ENCODE assay signal across 8 cellular contexts in the genomic region with DNA sequence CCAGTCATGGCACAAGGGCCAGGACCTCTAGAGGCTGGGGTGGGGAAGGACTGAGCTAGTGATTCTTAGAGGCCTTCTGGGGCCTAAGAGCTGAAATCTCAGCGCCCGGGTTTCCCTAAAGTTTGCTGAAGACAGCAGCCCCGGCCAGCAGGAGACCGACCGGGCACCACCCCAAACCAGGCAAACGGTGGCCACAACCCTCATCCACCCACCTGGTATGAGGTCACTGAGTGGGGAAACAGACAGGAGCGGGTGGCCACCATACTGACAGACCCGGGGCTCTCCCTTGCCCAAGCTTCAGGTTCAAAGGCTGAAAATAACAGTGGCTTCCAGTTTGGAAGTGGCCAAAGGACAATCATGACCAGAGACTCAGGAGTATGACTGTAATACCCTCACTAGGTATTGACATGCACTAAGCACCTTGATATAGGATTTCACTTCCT. TPM values are rescaled to one million over a fixed set of nuclear protein-coding genes. Genes with fewer than 3 reads are reported as not detected.
DNase-seq lines count a peak whose midpoint lies in the region; ATAC-seq and TF ChIP-seq lines count a peak whose summit lies in the region.

No MANE protein-coding gene starts in this region.

- H3K27me3 ChIP-seq in left lung (no peaks in the 10 kb centered on the region), spleen (replicated peaks in 1 of 7) (no peaks in the 10 kb centered on the region)

- no peaks in the 10 kb centered on the region for H3K9me3 Mint-ChIP-seq in WTC11

- 69 to 100% (median 78%) methylated on average over 1 to 8 of the region's 8 CpGs for WGBS in spleen, 5 donors

- H3K4me1 Mint-ChIP-seq in WTC11: peaks cover 57% of the 10 kb centered on the region

- no peaks in the 10 kb centered on the region for H3K27me3 Mint-ChIP-seq in WTC11 (ENCODE audit: low read depth)

- peak overlapping the region; percentile 74; the same call in 1 of the 2 replicates for H3K27ac Mint-ChIP-seq in WTC11

- peaks cover 7% of the 10 kb centered on the region for H3K36me3 Mint-ChIP-seq in WTC11

- H3K27ac ChIP-seq in left lung (peak overlapping the region; percentile 63 to 96), spleen (peak overlapping the region in 7 of 8 donors; percentile 24 to 97 (median 90))

- no peak overlapping the region for H3K4me3 Mint-ChIP-seq in WTC11

- CTCF ChIA-PET in WTC11 (lab: Charles Lee): interaction anchor here (0.6 to 15.0 kb wide), 15 partner anchors 9 to 168 kb away, joined by 3 to 927 read pairs (median 22); a partner anchor contains a TSS

- TF ChIP-seq POLR2A in spleen (IDR thresholded peaks at IDR 0.05): no peak

- no peak for ATAC-seq in WTC11
- ATAC-seq in left lung: no peak
- no peak for ATAC-seq in GM19463 (IDR thresholded peaks at IDR 0.05; ENCODE audit: unreplicated experiment)
- ATAC-seq in GM19023 (IDR thresholded peaks at IDR 0.05; ENCODE audit: unreplicated experiment): no peak

- H3K4me1 ChIP-seq in left lung: peaks cover 13 to 73% of the 10 kb centered on the region in 2 donors
- peaks cover 9 to 62% (median 40%) of the 10 kb centered on the region in 6 donors for H3K4me1 ChIP-seq in spleen

- no peak overlapping the region for H3K4me3 ChIP-seq in left lung
- H3K4me3 ChIP-seq in spleen: no peak overlapping the region

- TF ChIP-seq CTCF in WTC11 (IDR thresholded peaks at IDR 0.05) (no peak), left lung (IDR thresholded peaks at IDR 0.05) (no peak), spleen (IDR thresholded peaks at IDR 0.05 in 8 of 11, conservative IDR thresholded peaks at IDR 0.05 in 3 of 11) (no peak)

- POLR2A ChIA-PET in WTC11 (lab: Charles Lee): interaction anchor here (1.9 to 3.2 kb wide), 4 partner anchors 10 to 42 kb away, joined by 6 to 25 read pairs (median 9); a partner anchor contains a TSS

- intact Hi-C loops in left lung (cut with DNase I) (no loop called here), spleen (cut with DNase I; ENCODE audit: low total_unique reads) (no loop called here)

- H3K36me3 ChIP-seq in left lung (peaks cover 0 to 60% of the 10 kb centered on the region in 2 donors), spleen (peaks cover 0 to 61% (median 32%) of the 10 kb centered on the region in 6 donors)

- H3K9me3 ChIP-seq in left lung (no peaks in the 10 kb centered on the region), spleen (no peaks in the 10 kb centered on the region)

- DNase-seq in Daoy (ENCODE audit: low read depth): peak; percentile 34
- no peak for DNase-seq in WTC11 (ENCODE audit: low spot score)
- DNase-seq in left lung: no peak
- no peak for DNase-seq in spleen
- no peak for DNase-seq in COLO829 (ENCODE audit: low spot score)
- DNase-seq in stimulated activated CD8-positive, alpha-beta memory T cell treated with anti-CD3 and anti-CD28 coated beads, Interleukin-4, amount 100 ng/mL, for 48 hours: no peak

TF ChIP-seq in WTC11, 78 proteins besides CTCF, POLR2A, EP300 and RAD21:
- TF ChIP-seq ZNF138 (CRISPR knock-in tag; conservative IDR thresholded peaks at IDR 0.05) (no peak), GTF2I (CRISPR knock-in tag; conservative IDR thresholded peaks at IDR 0.05) (no peak), MXD4 (CRISPR knock-in tag; IDR thresholded peaks at IDR 0.05; ENCODE audit: borderline replicate concordance) (no peak), MYBL2 (CRISPR knock-in tag; IDR thresholded peaks at IDR 0.05) (no peak), SOX15 (CRISPR knock-in tag; IDR thresholded peaks at IDR 0.05) (no peak), KAT7 (CRISPR knock-in tag; IDR thresholded peaks at IDR 0.05; ENCODE audit: borderline replicate concordance) (no peak), ZNF396 (CRISPR knock-in tag; IDR thresholded peaks at IDR 0.05; ENCODE audit: borderline replicate concordance) (no peak)
- TF ChIP-seq, protein P1, sequence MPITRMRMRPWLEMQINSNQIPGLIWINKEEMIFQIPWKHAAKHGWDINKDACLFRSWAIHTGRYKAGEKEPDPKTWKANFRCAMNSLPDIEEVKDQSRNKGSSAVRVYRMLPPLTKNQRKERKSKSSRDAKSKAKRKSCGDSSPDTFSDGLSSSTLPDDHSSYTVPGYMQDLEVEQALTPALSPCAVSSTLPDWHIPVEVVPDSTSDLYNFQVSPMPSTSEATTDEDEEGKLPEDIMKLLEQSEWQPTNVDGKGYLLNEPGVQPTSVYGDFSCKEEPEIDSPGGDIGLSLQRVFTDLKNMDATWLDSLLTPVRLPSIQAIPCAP (CRISPR knock-in tag; IDR thresholded peaks at IDR 0.05): no peak
- TF ChIP-seq, protein P2, sequence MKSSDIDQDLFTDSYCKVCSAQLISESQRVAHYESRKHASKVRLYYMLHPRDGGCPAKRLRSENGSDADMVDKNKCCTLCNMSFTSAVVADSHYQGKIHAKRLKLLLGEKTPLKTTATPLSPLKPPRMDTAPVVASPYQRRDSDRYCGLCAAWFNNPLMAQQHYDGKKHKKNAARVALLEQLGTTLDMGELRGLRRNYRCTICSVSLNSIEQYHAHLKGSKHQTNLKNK (CRISPR knock-in tag; IDR thresholded peaks at IDR 0.05): no peak
- TF ChIP-seq, protein P3, sequence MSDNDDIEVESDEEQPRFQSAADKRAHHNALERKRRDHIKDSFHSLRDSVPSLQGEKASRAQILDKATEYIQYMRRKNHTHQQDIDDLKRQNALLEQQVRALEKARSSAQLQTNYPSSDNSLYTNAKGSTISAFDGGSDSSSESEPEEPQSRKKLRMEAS (CRISPR knock-in tag; IDR thresholded peaks at IDR 0.05): no peak
- TF ChIP-seq, protein P4, sequence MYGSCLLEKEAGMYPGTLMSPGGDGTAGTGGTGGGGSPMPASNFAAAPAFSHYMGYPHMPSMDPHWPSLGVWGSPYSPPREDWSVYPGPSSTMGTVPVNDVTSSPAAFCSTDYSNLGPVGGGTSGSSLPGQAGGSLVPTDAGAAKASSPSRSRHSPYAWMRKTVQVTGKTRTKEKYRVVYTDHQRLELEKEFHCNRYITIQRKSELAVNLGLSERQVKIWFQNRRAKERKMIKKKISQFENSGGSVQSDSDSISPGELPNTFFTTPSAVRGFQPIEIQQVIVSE (CRISPR knock-in tag; IDR thresholded peaks at IDR 0.05; ENCODE audit: borderline replicate concordance): no peak

RNA-seq across cellular contexts. Expression of a gene that starts 35.0 kb away (rescaled TPM):
- 327 and 411 TPM in 2 replicates for total RNA-seq in Daoy (2014; rRNA removed; shearing (Covaris generic))
- total RNA-seq in WTC11 (2021) (88.8 to 158 TPM (median 149 TPM) in 3 replicates), left lung (100 to 1,000 TPM; 185 to 297 TPM), spleen (100 to 1,000 TPM in 5 of 7 donors, 10 to 100 TPM in 2; 77.1 to 222 (median 124) TPM)
- 100 to 1,000 TPM in 2 of 3 donors, 10 to 100 TPM in 1; 47.6 to 131 (median 122) TPM for polyA plus RNA-seq in spleen

RNA-seq across cellular contexts. Expression of a gene that starts 55.8 kb away (rescaled TPM):
- 25.7 and 34.8 TPM in 2 replicates for total RNA-seq in Daoy (2014; rRNA removed; shearing (Covaris generic))
- total RNA-seq in WTC11 (2021) (93.3 to 103 TPM (median 101 TPM) in 3 replicates), left lung (100 to 1,000 TPM; 185 to 282 TPM), spleen (100 to 1,000 TPM in 5 of 7 donors, 10 to 100 TPM in 2; 66.7 to 122 (median 104) TPM)
- 100 to 1,000 TPM in 1 of 3 donors, 10 to 100 TPM in 2; 62.1 to 105 (median 67.6) TPM for polyA plus RNA-seq in spleen
